In genomic region chr11:65560555-65561418, GRCh38 we compare ENCODE assay signal across 9 cellular contexts. TPM values are rescaled to one million over a fixed set of nuclear protein-coding genes. Genes with fewer than 3 reads are reported as not detected.
DNase-seq lines count a peak whose midpoint lies in the region; ATAC-seq and TF ChIP-seq lines count a peak whose summit lies in the region.
"Had no signal": no experiment of that assay in that cellular context is flagged by ENCODE, and none has a peak within 500 bp of the region (broad histone marks: within the 10 kb centered on the region; RNA-seq: fewer than 3 reads in every experiment).

No MANE protein-coding gene starts in this region.

- no peak overlapping the region for H3K9ac ChIP-seq in rectal smooth muscle tissue (ENCODE audit: low read length)

- H3K27me3 Mint-ChIP-seq in T-cell: no peaks in the 10 kb centered on the region
- H3K27me3 Mint-ChIP-seq in glutamatergic neuron (ENCODE audit: unreplicated experiment): peaks cover 14% of the 10 kb centered on the region

- peak overlapping the region; percentile 74 for H3K27ac ChIP-seq in rectal smooth muscle tissue (ENCODE audit: low read depth, low read length)

- peak; percentile 35 to 75 for DNase-seq in NCI-H526 (lab: John Stamatoyannopoulos, UW)
- DNase-seq in NCI-H526 treated with DMSO at 0.1 percent for 48 hours (lab: John Stamatoyannopoulos, UW): no peak
- DNase-seq in T-cell: no peak
- peak; percentile 68 for DNase-seq in glutamatergic neuron
- DNase-seq in dedifferentiated amniotic fluid mesenchymal stem cell (ENCODE audit: extremely low spot score): no peak
- DNase-seq in activated CD8-positive, alpha-beta memory T cell treated with anti-CD3 and anti-CD28 coated beads, Interleukin-2, amount 50 U/mL, for 48 hours: no peak
- DNase-seq: activated B cell treated with CpG ODN at 0.5 μM for 24 hours had no signal

- POLR2A ChIA-PET in T-cell (lab: Charles Lee): interaction anchor here in 1 of 2 donors (0.6 kb wide), 1 partner anchor 12 kb away, joined by 3 read pairs; the partner anchor contains the start of gene FAM89B

- H3K27me3 ChIP-seq in rectal smooth muscle tissue (ENCODE audit: control insufficient read depth, insufficient read depth, low read length): no peaks in the 10 kb centered on the region

- H3K9me3 Mint-ChIP-seq in T-cell: no peaks in the 10 kb centered on the region
- H3K9me3 Mint-ChIP-seq in glutamatergic neuron (ENCODE audit: unreplicated experiment): peaks cover 8% of the 10 kb centered on the region
- H3K9me3 Mint-ChIP-seq: activated B cell treated with CpG ODN at 0.5 μM for 24 hours had no signal

- ATAC-seq in T-cell (replicated peaks in 1 of 4) (no peak), HG03378 (IDR thresholded peaks at IDR 0.05; ENCODE audit: unreplicated experiment) (no peak)

- no peaks in the 10 kb centered on the region for H3K36me3 Mint-ChIP-seq in T-cell
- H3K36me3 Mint-ChIP-seq in glutamatergic neuron (ENCODE audit: unreplicated experiment): no peaks in the 10 kb centered on the region

- H3K4me3 ChIP-seq in rectal smooth muscle tissue (ENCODE audit: low read length): no peak overlapping the region

- H3K4me3 Mint-ChIP-seq in T-cell (peak overlapping the region in 2 of 3 donors; percentile 8 to 39), glutamatergic neuron (ENCODE audit: unreplicated experiment) (peak overlapping the region; percentile 59)
- H3K4me3 Mint-ChIP-seq: activated B cell treated with CpG ODN at 0.5 μM for 24 hours had no signal

- TF ChIP-seq CTCF in glutamatergic neuron (IDR thresholded peaks at IDR 0.05; ENCODE audit: partially characterized antibody, unreplicated experiment): no peak

- H3K27ac Mint-ChIP-seq in T-cell (peak overlapping the region; percentile 81 to 86), glutamatergic neuron (ENCODE audit: unreplicated experiment) (no peak overlapping the region)
- H3K27ac Mint-ChIP-seq: activated B cell treated with CpG ODN at 0.5 μM for 24 hours had no signal

- H3K4me1 Mint-ChIP-seq in T-cell (peaks cover 56 to 61% (median 59%) of the 10 kb centered on the region in 3 donors), glutamatergic neuron (ENCODE audit: low read depth, unreplicated experiment) (peaks cover 6% of the 10 kb centered on the region)

- no peaks in the 10 kb centered on the region for H3K36me3 ChIP-seq in rectal smooth muscle tissue (ENCODE audit: control insufficient read depth, insufficient read depth, low read length)

- peaks cover 28% of the 10 kb centered on the region for H3K4me1 ChIP-seq in rectal smooth muscle tissue (ENCODE audit: control insufficient read depth, insufficient read depth, low read length)

- CTCF ChIA-PET in T-cell (lab: Charles Lee): no interaction called here

RNA-seq across cellular contexts. Expression of gene LTBP3, which starts 2.6 kb away (rescaled TPM):
- total RNA-seq in T-cell: 100 to 1,000 TPM; 200 to 364 (median 284) TPM
- total RNA-seq in glutamatergic neuron (ENCODE audit: unreplicated experiment): 2.5 TPM

RNA-seq across cellular contexts. Expression of gene ZNRD2, which starts 9.5 kb away (rescaled TPM):
- total RNA-seq in T-cell: 10 to 100 TPM; 32.5 to 36.9 (median 34.5) TPM
- 37.9 TPM for total RNA-seq in glutamatergic neuron (ENCODE audit: unreplicated experiment)

RNA-seq across cellular contexts. Expression of gene FAM89B, which starts 11.6 kb away (rescaled TPM):
- total RNA-seq in T-cell (10 to 100 TPM; 36.3 to 72.9 (median 69.3) TPM), glutamatergic neuron (ENCODE audit: unreplicated experiment) (184 TPM)

RNA-seq across cellular contexts. Expression of gene EHBP1L1, which starts 15.1 kb away (rescaled TPM):
- total RNA-seq in T-cell (100 to 1,000 TPM; 115 to 170 (median 150) TPM), glutamatergic neuron (ENCODE audit: unreplicated experiment) (14.2 TPM)

RNA-seq across cellular contexts. Expression of gene KCNK7, which starts 34.8 kb away (rescaled TPM):
- total RNA-seq in T-cell (1 to 10 TPM; 2.3 to 8.0 (median 3.6) TPM), glutamatergic neuron (ENCODE audit: unreplicated experiment) (0.69 TPM)

Comparison
In these comparisons a context has a peak if more than half of its experiments do, and no peak if none do; other contexts are left out.
1. DNase-seq: peak in NCI-H526 (2 of 2) and glutamatergic neuron (single experiment); none in NCI-H526 treated with DMSO at 0.1 percent for 48 hours (single experiment), T-cell (0 of 34), dedifferentiated amniotic fluid mesenchymal stem cell (single experiment) and activated CD8-positive, alpha-beta memory T cell treated with anti-CD3 and anti-CD28 coated beads, Interleukin-2, amount 50 U/mL, for 48 hours (single experiment).
2. RNA of gene LTBP3, which starts 2.6 kb away (total RNA-seq): 200 to 364 TPM in T-cell; 2.5 TPM in glutamatergic neuron (single experiment); every median in the first group is over 10 times any median in the second.